Comparison of ENCODE assay signal across 8 cellular contexts in the genomic region with DNA sequence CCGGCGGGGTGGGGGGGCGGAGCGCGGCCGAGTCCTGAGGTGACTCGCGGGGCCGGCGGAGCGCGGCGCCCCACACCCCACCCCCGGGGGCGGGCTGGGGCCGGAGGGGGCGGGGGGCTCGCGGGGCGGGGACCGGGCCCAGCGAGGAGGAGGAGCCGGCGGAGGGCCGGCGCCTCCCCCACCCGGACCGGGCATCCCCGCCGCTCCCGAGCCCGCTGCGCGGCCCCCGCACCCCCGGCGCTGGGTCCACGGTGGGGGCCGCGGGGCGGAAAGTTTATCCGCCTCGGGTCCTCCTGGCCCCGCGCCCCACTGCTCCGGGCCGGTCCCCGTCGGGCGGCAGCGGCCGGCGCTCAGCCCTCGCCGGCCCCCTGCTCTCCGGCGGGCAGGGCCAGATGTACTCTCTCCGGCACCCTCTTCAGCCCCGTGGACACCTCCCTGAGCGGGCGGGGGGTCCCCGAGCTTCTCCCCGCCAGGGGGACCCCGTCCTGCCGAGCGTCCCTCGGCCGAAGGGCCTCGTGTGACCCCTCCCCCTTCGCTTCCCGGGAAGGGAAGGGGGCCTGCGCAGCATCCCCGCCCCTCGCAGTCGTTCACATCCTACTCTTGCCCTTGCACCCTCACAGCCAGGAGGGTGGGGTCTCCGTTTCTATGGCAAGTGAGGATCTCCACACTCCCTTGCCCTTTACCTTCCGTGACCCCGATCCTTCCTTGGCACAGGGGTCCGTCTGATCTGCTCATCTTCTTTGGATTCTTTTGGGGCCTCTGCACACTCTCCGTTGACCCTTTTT. TPM values are rescaled to one million over a fixed set of nuclear protein-coding genes. Genes with fewer than 3 reads are reported as not detected.
A peak's percentile ranks its signal among the peaks of the same experiment; 100 is the strongest.
DNase-seq lines count a peak whose midpoint lies in the region; ATAC-seq, FAIRE-seq and TF ChIP-seq lines count a peak whose summit lies in the region.

No MANE protein-coding gene starts in this region.

- 2 to 3% methylated on average over 20 of the region's 80 CpGs for WGBS in GM23248 (ENCODE audit: low coverage in 1 of 2, low lambda C conversion rate in 2 of 2, missing lambda C conversion rate in 2 of 2), 2 experiments
- WGBS in hepatocyte (ENCODE audit: low lambda C conversion rate, missing lambda C conversion rate) = 2% methylated on average over 23 of the region's 80 CpGs

- DNase-seq in GM23248 (peak; percentile 65), RWPE1 (ENCODE audit: low spot score) (peak; percentile 58), astrocyte (ENCODE audit: low read depth) (no peak), hepatocyte (ENCODE audit: low spot score) (peak; percentile 77), skeletal muscle cell (ENCODE audit: low read depth) (no peak), amniotic stem cell (lab: John Stamatoyannopoulos, UW) (no peak)

- peaks cover 6% of the 10 kb centered on the region for H3K36me3 Mint-ChIP-seq in astrocyte (ENCODE audit: low read depth, unreplicated experiment)

- H3K27me3 Mint-ChIP-seq in astrocyte (ENCODE audit: low read depth, unreplicated experiment) = no peaks in the 10 kb centered on the region

- H3K79me2 ChIP-seq in GM23248 (ENCODE audit: insufficient read depth) (peaks cover 51% of the 10 kb centered on the region), astrocyte (ENCODE audit: insufficient read depth, low read length) (peaks cover 51% of the 10 kb centered on the region), hepatocyte (peaks cover 57% of the 10 kb centered on the region)

- H3K9me2 ChIP-seq in GM23248 (ENCODE audit: insufficient read depth) (no peaks in the 10 kb centered on the region), hepatocyte (replicated peaks; ENCODE audit: insufficient read depth) (no peaks in the 10 kb centered on the region)

- H3F3A ChIP-seq in GM23248 (ENCODE audit: insufficient read depth) = peaks cover 12% of the 10 kb centered on the region; the same call in 1 of the 2 replicates

- TF ChIP-seq CTCF in RWPE1 (conservative IDR thresholded peaks at IDR 0.05; ENCODE audit: low read depth) (no peak), astrocyte (IDR thresholded peaks at IDR 0.05; ENCODE audit: insufficient read depth, low read depth, low read length) (no peak), hepatocyte (IDR thresholded peaks at IDR 0.05; ENCODE audit: poor library complexity) (peak; percentile 25)

- H3K9me3 ChIP-seq in BLaER1 (no peaks in the 10 kb centered on the region), GM23248 (ENCODE audit: low read depth) (no peaks in the 10 kb centered on the region), astrocyte (ENCODE audit: insufficient read depth, low read depth, low read length) (no peaks in the 10 kb centered on the region), hepatocyte (ENCODE audit: low read depth) (no peaks in the 10 kb centered on the region)

- H2AFZ ChIP-seq in GM23248 (peak overlapping the region; percentile 67), astrocyte (ENCODE audit: low read depth, low read length) (peak overlapping the region; percentile 16), hepatocyte (peak overlapping the region; percentile 75)

- H3K4me3 ChIP-seq in BLaER1 (peak overlapping the region; percentile 94), GM23248 (peak overlapping the region; percentile 94), astrocyte (ENCODE audit: insufficient read depth, low read depth, low read length) (peak overlapping the region; percentile 68), hepatocyte (peak overlapping the region; percentile 87), skeletal muscle cell (ENCODE audit: low read depth, low read length) (peak overlapping the region; percentile 79)

- in situ Hi-C loops in GM23248 (cut with MboI) = loop anchor here (25.0 kb wide), 1 partner anchor 426 kb away; no protein-coding TSS in a partner anchor

- H3K4me3 Mint-ChIP-seq in astrocyte (ENCODE audit: unreplicated experiment) = peak overlapping the region; percentile 99

- H3K27me3 ChIP-seq in BLaER1 (no peaks in the 10 kb centered on the region), GM23248 (replicated peaks; ENCODE audit: insufficient read depth) (no peaks in the 10 kb centered on the region), astrocyte (ENCODE audit: insufficient read depth, low read length) (no peaks in the 10 kb centered on the region), hepatocyte (no peaks in the 10 kb centered on the region)

- no peak for ATAC-seq in GM21576 (IDR thresholded peaks at IDR 0.05; ENCODE audit: unreplicated experiment)

- CTCF ChIA-PET in RWPE1 (lab: Yijun Ruan, JAX) = interaction anchor here (0.6 to 1.4 kb wide), 3 partner anchors 15 to 329 kb away, joined by 3 read pairs; no protein-coding TSS in a partner anchor

- peak overlapping the region; percentile 89 for H3K4me2 ChIP-seq in BLaER1
- H3K4me2 ChIP-seq in GM23248 (ENCODE audit: unreplicated experiment) = peak overlapping the region; percentile 99
- H3K4me2 ChIP-seq in astrocyte (ENCODE audit: low read length) = peak overlapping the region; percentile 93
- peak overlapping the region; percentile 97 for H3K4me2 ChIP-seq in hepatocyte

- no peak for FAIRE-seq in astrocyte (lab: Jason Lieb, UNC)

- H3K27ac Mint-ChIP-seq in astrocyte (ENCODE audit: unreplicated experiment) = peak overlapping the region; percentile 93

- peaks cover 52% of the 10 kb centered on the region for H4K20me1 ChIP-seq in BLaER1
- H4K20me1 ChIP-seq in GM23248 (ENCODE audit: insufficient read depth) = no peaks in the 10 kb centered on the region
- H4K20me1 ChIP-seq in astrocyte (ENCODE audit: insufficient read depth, low read length) = peaks cover 45% of the 10 kb centered on the region
- H4K20me1 ChIP-seq in hepatocyte (ENCODE audit: insufficient read depth, poor library complexity, severe bottlenecking) = peaks cover 39% of the 10 kb centered on the region

- peaks cover 18% of the 10 kb centered on the region for H3K4me1 Mint-ChIP-seq in astrocyte (ENCODE audit: low read depth, unreplicated experiment)

- H3K9ac ChIP-seq in BLaER1 (peak overlapping the region; percentile 87), GM23248 (peak overlapping the region; percentile 89), astrocyte (ENCODE audit: low read length) (peak overlapping the region; percentile 89)

- H3K9me3 Mint-ChIP-seq in astrocyte (ENCODE audit: unreplicated experiment) = no peaks in the 10 kb centered on the region

- POLR2A ChIA-PET in RWPE1 (lab: Yijun Ruan, JAX; ENCODE audit: low non-redundant PET) = no interaction called here

- H3K4me1 ChIP-seq in BLaER1 = peaks cover 57% of the 10 kb centered on the region
- peaks cover 6% of the 10 kb centered on the region; the same call in 1 of the 2 replicates for H3K4me1 ChIP-seq in GM23248 (ENCODE audit: insufficient read depth)
- H3K4me1 ChIP-seq in astrocyte (ENCODE audit: insufficient read depth, low read length) = peaks cover 9% of the 10 kb centered on the region
- H3K4me1 ChIP-seq in hepatocyte (ENCODE audit: insufficient read depth) = peaks cover 8% of the 10 kb centered on the region

- no peaks in the 10 kb centered on the region for H3K36me3 ChIP-seq in BLaER1
- no peaks in the 10 kb centered on the region for H3K36me3 ChIP-seq in GM23248 (ENCODE audit: low read depth)
- H3K36me3 ChIP-seq in astrocyte (ENCODE audit: insufficient read depth, low read length) = peaks cover 3% of the 10 kb centered on the region
- no peaks in the 10 kb centered on the region for H3K36me3 ChIP-seq in hepatocyte (replicated peaks; ENCODE audit: insufficient read depth, low read depth)

- H3K27ac ChIP-seq in BLaER1 (peak overlapping the region; percentile 83), GM23248 (0 out of 2 replicates have a peak overlapping the region, but pooled peaks have one; percentile 12), RWPE1 (peak overlapping the region; percentile 96), astrocyte (ENCODE audit: low read depth, low read length) (peak overlapping the region; percentile 62), hepatocyte (peak overlapping the region; percentile 86)

RNA-seq across cellular contexts. Expression of a gene that starts 0.7 kb away (rescaled TPM):
- 50.1 and 86.8 TPM in 2 replicates for total RNA-seq in GM23248 (2014; rRNA removed; shearing (Covaris generic))
- 159 and 165 TPM in 2 replicates for polyA plus RNA-seq in GM23248 (2016; fragmentation: Nextera tagmentation; extraction: Ambion mirVana)
- total RNA-seq in astrocyte = 69.2 and 77.6 TPM in 2 replicates
- total RNA-seq in hepatocyte = 89.0 and 111 TPM in 2 replicates
- polyA plus RNA-seq in hepatocyte = 145 and 151 TPM in 2 replicates

Comparison
In these comparisons a context has a peak if more than half of its experiments do, and no peak if none do; other contexts are left out.
1. H3K27ac ChIP-seq: peak in every context shown above with its lines; median percentile 96 in RWPE1; 86 in hepatocyte; 83 in BLaER1; 62 in astrocyte; 12 in GM23248.
2. DNase-seq: peak in GM23248 (single experiment), RWPE1 (single experiment) and hepatocyte (single experiment); none in astrocyte (single experiment), skeletal muscle cell (single experiment) and amniotic stem cell (single experiment).
3. H2AFZ ChIP-seq: peak in every context shown above with its lines; median percentile 75 in hepatocyte; 67 in GM23248; 16 in astrocyte.
4. Peak in every context shown above with its lines, with median percentiles within 50 percentile points of each other: H3K4me2 ChIP-seq, H3K4me3 ChIP-seq and H3K9ac ChIP-seq.